In the genomic region with DNA sequence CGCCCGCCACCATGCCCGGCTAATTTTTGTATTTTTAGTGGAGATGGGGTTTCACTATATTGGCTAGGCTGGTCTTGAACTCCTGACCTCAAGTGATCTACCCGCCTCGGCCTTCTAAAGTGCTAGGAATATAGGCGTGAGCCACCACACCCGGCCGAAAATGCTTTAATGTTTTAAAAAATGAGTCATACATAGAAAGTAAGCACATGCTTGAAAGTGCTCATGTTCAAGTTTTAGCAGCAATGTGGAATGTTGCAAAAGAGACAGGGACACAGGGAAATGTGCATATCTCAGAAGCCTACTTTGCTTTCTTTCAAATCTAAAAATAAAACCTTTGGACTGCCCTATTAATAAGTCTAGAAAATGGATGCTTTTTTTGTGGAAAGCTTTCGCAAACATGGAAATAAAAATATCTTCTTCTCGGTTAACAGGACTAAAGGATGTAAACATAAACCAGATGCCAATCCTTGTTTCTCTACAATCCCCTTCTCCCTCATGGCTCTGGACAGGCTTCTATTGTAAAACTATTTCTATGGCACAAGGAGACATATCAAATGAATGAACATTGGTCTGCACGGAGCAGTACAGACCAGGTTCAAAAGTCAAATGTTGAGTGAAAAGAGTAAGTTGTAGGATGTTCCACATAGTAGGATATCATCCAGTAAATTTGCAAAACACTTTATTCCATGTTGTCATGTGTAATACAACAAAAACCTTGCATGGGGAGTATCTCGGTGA, we compare ENCODE assay signal across 10 cellular contexts. TPM values are rescaled to one million over a fixed set of nuclear protein-coding genes. Genes with fewer than 3 reads are reported as not detected.
DNase-seq lines count a peak whose midpoint lies in the region; ATAC-seq and TF ChIP-seq lines count a peak whose summit lies in the region.
"Had no signal": no experiment of that assay in that cellular context is flagged by ENCODE, and none has a peak within 500 bp of the region (broad histone marks: within the 10 kb centered on the region; RNA-seq: fewer than 3 reads in every experiment).

No MANE protein-coding gene starts in this region.

- POLR2A ChIA-PET in BJ (lab: Charles Lee): no interaction called here

- peak; percentile 64 for DNase-seq in BJ (ENCODE audit: low read depth)
- DNase-seq in HT1080 (ENCODE audit: low read depth): peak; percentile 29
- no peak for DNase-seq in central memory CD8-positive, alpha-beta T cell (ENCODE audit: low spot score in 2 of 2)
- no peak for DNase-seq in CD1c-positive myeloid dendritic cell (ENCODE audit: extremely low spot score)
- DNase-seq in SIG-M5 (lab: John Stamatoyannopoulos, UW): no peak
- no peak for DNase-seq in NCI-H345 (lab: John Stamatoyannopoulos, UW)
- DNase-seq: NCI-H1694 treated with DMSO at 0.1 percent for 48 hours; stimulated activated naive CD8-positive, alpha-beta T cell treated with anti-CD3 and anti-CD28 coated beads, Interleukin-15, amount 100 ng/mL, for 72 hours had no signal

- no peaks in the 10 kb centered on the region for H3K9me3 ChIP-seq in muscle layer of duodenum (ENCODE audit: control insufficient read depth in 1 of 2, low read length in 2 of 2)

- ATAC-seq in central memory CD8-positive, alpha-beta T cell (replicated peaks; ENCODE audit: extremely low read depth, poor library complexity, severe bottlenecking): no peak
- no peak for ATAC-seq in GM21737 (IDR thresholded peaks at IDR 0.05; ENCODE audit: unreplicated experiment)
- ATAC-seq: stimulated activated naive CD8-positive, alpha-beta T cell treated with anti-CD3 and anti-CD28 coated beads, Interleukin-15, amount 100 ng/mL, for 72 hours had no signal

- H3K9me3 Mint-ChIP-seq in central memory CD8-positive, alpha-beta T cell: no peaks in the 10 kb centered on the region
- H3K9me3 Mint-ChIP-seq: stimulated activated naive CD8-positive, alpha-beta T cell treated with anti-CD3 and anti-CD28 coated beads, Interleukin-15, amount 100 ng/mL, for 72 hours had no signal

- peak overlapping the region; percentile 25 for H3K27ac ChIP-seq in muscle layer of duodenum (ENCODE audit: low read length)

- CTCF ChIA-PET in BJ (lab: Yijun Ruan, JAX): interaction anchor here (1.3 kb wide), 1 partner anchor 10 kb away, joined by 4 read pairs; no protein-coding TSS in a partner anchor

- H3K4me3 Mint-ChIP-seq in central memory CD8-positive, alpha-beta T cell: peak overlapping the region; percentile 62

- H3K27me3 Mint-ChIP-seq in central memory CD8-positive, alpha-beta T cell: no peaks in the 10 kb centered on the region
- H3K27me3 Mint-ChIP-seq: stimulated activated naive CD8-positive, alpha-beta T cell treated with anti-CD3 and anti-CD28 coated beads, Interleukin-15, amount 100 ng/mL, for 72 hours had no signal

- H3K4me1 Mint-ChIP-seq in central memory CD8-positive, alpha-beta T cell: peaks cover 30% of the 10 kb centered on the region

- no peak for TF ChIP-seq CTCF in BJ (IDR thresholded peaks at IDR 0.05; ENCODE audit: insufficient read depth, low read depth, low read length)

- no peaks in the 10 kb centered on the region for H3K27me3 ChIP-seq in BJ (ENCODE audit: control insufficient read depth, insufficient read depth, low read length)
- H3K27me3 ChIP-seq in muscle layer of duodenum (ENCODE audit: low read depth, low read length): no peaks in the 10 kb centered on the region

- peaks cover 44% of the 10 kb centered on the region for H3K36me3 Mint-ChIP-seq in central memory CD8-positive, alpha-beta T cell (ENCODE audit: insufficient read depth)

- H3K4me1 ChIP-seq in muscle layer of duodenum (ENCODE audit: control insufficient read depth in 1 of 2, insufficient read depth in 2 of 2, low read length in 2 of 2): peaks cover 10 to 24% of the 10 kb centered on the region in 2 donors

- H3K4me3 ChIP-seq in BJ (ENCODE audit: low read depth, low read length) (no peak overlapping the region), muscle layer of duodenum (ENCODE audit: low read depth in 1 of 2, low read length in 2 of 2) (no peak overlapping the region)

- H3K36me3 ChIP-seq in BJ (ENCODE audit: control insufficient read depth, insufficient read depth, low read length) (no peaks in the 10 kb centered on the region), muscle layer of duodenum (ENCODE audit: control insufficient read depth in 1 of 2, insufficient read depth in 2 of 2, low read length in 2 of 2) (no peaks in the 10 kb centered on the region)

- H3K27ac Mint-ChIP-seq in central memory CD8-positive, alpha-beta T cell (ENCODE audit: low read depth): peak overlapping the region; percentile 70

RNA-seq across cellular contexts. Expression of gene MECP2, which starts 15.0 kb away (rescaled TPM):
- 10.9 and 11.9 TPM in 2 replicates for polyA plus RNA-seq in BJ (2011; rRNA removed)
- 11.4 and 17.8 TPM in 2 replicates for polyA minus RNA-seq in BJ (2011; rRNA and poly(A)+ RNA removed)
- total RNA-seq in HT1080 (2014; rRNA removed; shearing (Covaris generic)): 27.2 and 32.0 TPM in 2 replicates
- 18.1 and 19.3 TPM in 2 replicates for polyA plus RNA-seq in HT1080 (2015; cell fraction: cytosol; rRNA removed)
- 17.0 and 18.2 TPM in 2 replicates for polyA plus RNA-seq in HT1080 (2015; cell fraction: nucleus; rRNA removed)

Comparison
In these comparisons a context has a peak if more than half of its experiments do, and no peak if none do; other contexts are left out.
1. DNase-seq: peak in BJ (single experiment) and HT1080 (single experiment); none in central memory CD8-positive, alpha-beta T cell (0 of 2), CD1c-positive myeloid dendritic cell (single experiment), SIG-M5 (single experiment) and NCI-H345 (single experiment).